22 cellular contexts compared by ENCODE assay signal in genomic region chr11:109035261-109035660, GRCh38.
A peak's percentile ranks its signal among the peaks of the same experiment; 100 is the strongest.
DNase-seq lines count a peak whose midpoint lies in the region; ATAC-seq and TF ChIP-seq lines count a peak whose summit lies in the region.
"Had no signal": no experiment of that assay in that cellular context is flagged by ENCODE, and none has a peak within 500 bp of the region (broad histone marks: within the 10 kb centered on the region; RNA-seq: fewer than 3 reads in every experiment).

No MANE protein-coding gene starts in this region.

- peak overlapping the region; percentile 69; the same call in 1 of the 2 replicates for H3K4me2 ChIP-seq in SK-N-SH
- H3K4me2 ChIP-seq: BLaER1 treated with 17β-estradiol and CSF1 and Interleukin-3, amounts not matched to agents 10 nM and 100 nM had no signal

- POLR2A ChIA-PET in SK-N-SH (lab: Yijun Ruan, JAX), result no interaction called here

- H3K79me2 ChIP-seq in SK-N-SH (ENCODE audit: insufficient read depth), result no peaks in the 10 kb centered on the region

- peaks cover 0 to 47% of the 10 kb centered on the region in 2 experiments; a peak in 2 of 4 replicates for H3K4me1 ChIP-seq in SK-N-SH (ENCODE audit: control insufficient read depth in 1 of 2, insufficient read depth in 2 of 2, low read depth in 1 of 2, low read length in 1 of 2)
- no peaks in the 10 kb centered on the region for H3K4me1 ChIP-seq in right atrium auricular region
- H3K4me1 ChIP-seq: BE2C; BLaER1 treated with 17β-estradiol and CSF1 and Interleukin-3, amounts not matched to agents 10 nM and 100 nM had no signal

- H3F3A ChIP-seq in SK-N-SH (replicated peaks; ENCODE audit: insufficient read depth), result peaks cover 59% of the 10 kb centered on the region

- 0 out of 2 replicates have a peak overlapping the region, but pooled peaks have one; percentile 63 for H2AFZ ChIP-seq in SK-N-SH (ENCODE audit: low read depth)

- H3K9ac ChIP-seq in SK-N-SH, result peak overlapping the region; percentile 63; the same call in 1 of the 2 replicates
- H3K9ac ChIP-seq: BLaER1 treated with 17β-estradiol and CSF1 and Interleukin-3, amounts not matched to agents 10 nM and 100 nM had no signal

- TF ChIP-seq RAD21 in SK-N-SH (IDR thresholded peaks at IDR 0.05; ENCODE audit: low read length), result no peak

- WGBS in SK-N-SH (ENCODE audit: low lambda C conversion rate), result 96% methylated on average over 1 of the region's 1 CpG

- H3K9me3 ChIP-seq in SK-N-SH (no peaks in the 10 kb centered on the region), right atrium auricular region (no peaks in the 10 kb centered on the region)
- H3K9me3 ChIP-seq: BE2C; BLaER1 treated with 17β-estradiol and CSF1 and Interleukin-3, amounts not matched to agents 10 nM and 100 nM had no signal

- no peaks in the 10 kb centered on the region for H3K9me2 ChIP-seq in SK-N-SH

- no peak for ATAC-seq in SK-N-SH treated with all-trans-retinoic acid at 6 μM for 48 hours
- ATAC-seq in HG02973 (IDR thresholded peaks at IDR 0.05; ENCODE audit: unreplicated experiment), result no peak
- ATAC-seq in GM18858 (IDR thresholded peaks at IDR 0.05; ENCODE audit: unreplicated experiment), result no peak

- H3K27ac ChIP-seq in SK-N-SH (ENCODE audit: low read depth in 2 of 2, low read length in 1 of 2) (peak overlapping the region in 1 of 2 experiments; percentile 97; a peak in 2 of 4 replicates), brain microvascular endothelial cell (peak overlapping the region; percentile 90), right atrium auricular region (no peak overlapping the region)
- H3K27ac ChIP-seq: 22Rv1; BLaER1 treated with 17β-estradiol and CSF1 and Interleukin-3, amounts not matched to agents 10 nM and 100 nM had no signal

- no peak for TF ChIP-seq EP300 in SK-N-SH (IDR thresholded peaks at IDR 0.05; ENCODE audit: borderline replicate concordance in 1 of 2, low read depth in 1 of 2, low read length in 1 of 2)

- H3K27me3 ChIP-seq in SK-N-SH (ENCODE audit: insufficient read depth) (no peaks in the 10 kb centered on the region), brain microvascular endothelial cell (replicated peaks) (no peaks in the 10 kb centered on the region), right atrium auricular region (no peaks in the 10 kb centered on the region)
- H3K27me3 ChIP-seq: BE2C; BLaER1 treated with 17β-estradiol and CSF1 and Interleukin-3, amounts not matched to agents 10 nM and 100 nM had no signal

- H3K36me3 ChIP-seq in SK-N-SH (replicated peaks in 1 of 2; ENCODE audit: control insufficient read depth in 1 of 2, insufficient read depth in 2 of 2, low read length in 1 of 2) (no peaks in the 10 kb centered on the region), brain microvascular endothelial cell (replicated peaks) (no peaks in the 10 kb centered on the region), right atrium auricular region (no peaks in the 10 kb centered on the region)
- H3K36me3 ChIP-seq: BE2C; BLaER1 treated with 17β-estradiol and CSF1 and Interleukin-3, amounts not matched to agents 10 nM and 100 nM had no signal

- in situ Hi-C loops in brain microvascular endothelial cell (cut with HindIII; ENCODE audit: low pct_ligation_motif_present, low sequenced_read_pairs), result no loop called here

- DNase-seq in SK-N-SH, result no peak
- no peak for DNase-seq in brain microvascular endothelial cell
- DNase-seq in fibroblast of villous mesenchyme (ENCODE audit: low read depth), result peak; percentile 33
- DNase-seq in renal cortical epithelial cell (ENCODE audit: low read depth), result peak; percentile 21
- no peak for DNase-seq in right atrium auricular region (ENCODE audit: low spot score)
- DNase-seq: ACHN; AML-193; BE2C; CD4-positive, alpha-beta T cell; CD8-positive, alpha-beta memory T cell; DMS 273 treated with DMSO at 0.1 percent for 48 hours; DMS53; DMS79 treated with DMSO at 0.1 percent for 48 hours; GF-D8; GOT3; H7; HCEC 1CT had no signal

- TF ChIP-seq CTCF in SK-N-SH (IDR thresholded peaks at IDR 0.05) (no peak), brain microvascular endothelial cell (IDR thresholded peaks at IDR 0.05; ENCODE audit: low read depth, low read length, missing control alignments) (no peak), fibroblast of villous mesenchyme (IDR thresholded peaks at IDR 0.05; ENCODE audit: insufficient read depth, low read depth, low read length) (no peak), right atrium auricular region (IDR thresholded peaks at IDR 0.05) (no peak)

- no peak overlapping the region for H3K4me3 ChIP-seq in SK-N-SH (ENCODE audit: low read depth in 2 of 2, low read length in 1 of 2)
- H3K4me3 ChIP-seq in brain microvascular endothelial cell (ENCODE audit: low read depth, low read length), result no peak overlapping the region
- H3K4me3 ChIP-seq in fibroblast of villous mesenchyme (ENCODE audit: low read depth, low read length), result no peak overlapping the region
- no peak overlapping the region for H3K4me3 ChIP-seq in right atrium auricular region
- H3K4me3 ChIP-seq: BLaER1 treated with 17β-estradiol and CSF1 and Interleukin-3, amounts not matched to agents 10 nM and 100 nM had no signal

- CTCF ChIA-PET in SK-N-SH (lab: Yijun Ruan, JAX), result no interaction called here

- no peaks in the 10 kb centered on the region for H4K20me1 ChIP-seq in SK-N-SH (ENCODE audit: insufficient read depth)
- H4K20me1 ChIP-seq: BLaER1 treated with 17β-estradiol and CSF1 and Interleukin-3, amounts not matched to agents 10 nM and 100 nM had no signal

TF ChIP-seq in SK-N-SH, 30 proteins besides CTCF, POLR2A, EP300 and RAD21:
- no peak for TF ChIP-seq MAX (IDR thresholded peaks at IDR 0.05; ENCODE audit: low read depth)
- no peak for TF ChIP-seq USF1 (IDR thresholded peaks at IDR 0.05; ENCODE audit: borderline replicate concordance, low read depth)
- no peak for TF ChIP-seq NRF1 (IDR thresholded peaks at IDR 0.05; ENCODE audit: low read depth, low read length)
- no peak for TF ChIP-seq IRF3 (IDR thresholded peaks at IDR 0.05; ENCODE audit: low read depth, low read length)
- no peak for TF ChIP-seq ELF1 (IDR thresholded peaks at IDR 0.05)
- TF ChIP-seq GATA2 (CRISPR knock-in tag; IDR thresholded peaks at IDR 0.05), result no peak
- TF ChIP-seq FOSL2 (IDR thresholded peaks at IDR 0.05; ENCODE audit: borderline replicate concordance, low read depth), result no peak
- no peak for TF ChIP-seq NFIC (IDR thresholded peaks at IDR 0.05; ENCODE audit: borderline replicate concordance)
- no peak for TF ChIP-seq GABPA (IDR thresholded peaks at IDR 0.05; ENCODE audit: low read depth)

TF ChIP-seq in SK-N-SH treated with all-trans-retinoic acid at 6 μM for 48 hours, 23 proteins besides CTCF, POLR2A, EP300 and RAD21 (continues in another document):
- TF ChIP-seq ZFP3 (CRISPR knock-in tag; IDR thresholded peaks at IDR 0.05) (no peak), TOX (CRISPR knock-in tag; IDR thresholded peaks at IDR 0.05; ENCODE audit: borderline replicate concordance) (no peak), CSDC2 (CRISPR knock-in tag; IDR thresholded peaks at IDR 0.05) (no peak), ZFP30 (CRISPR knock-in tag; IDR thresholded peaks at IDR 0.05) (no peak), BACH2 (CRISPR knock-in tag; IDR thresholded peaks at IDR 0.05; ENCODE audit: borderline replicate concordance) (no peak), POU6F1 (CRISPR knock-in tag; IDR thresholded peaks at IDR 0.05; ENCODE audit: borderline replicate concordance, low read depth) (no peak), ZNF565 (CRISPR knock-in tag; conservative IDR thresholded peaks at IDR 0.05; ENCODE audit: low read depth) (no peak), TCF4 (CRISPR knock-in tag; IDR thresholded peaks at IDR 0.05; ENCODE audit: borderline replicate concordance) (no peak), TSHZ2 (CRISPR knock-in tag; IDR thresholded peaks at IDR 0.05) (no peak), GLIS3 (CRISPR knock-in tag; IDR thresholded peaks at IDR 0.05) (no peak), SNAI2 (CRISPR knock-in tag; IDR thresholded peaks at IDR 0.05) (no peak), ZC3H10 (CRISPR knock-in tag; IDR thresholded peaks at IDR 0.05) (no peak), ARNTL (CRISPR knock-in tag; IDR thresholded peaks at IDR 0.05; ENCODE audit: borderline replicate concordance, low read depth) (no peak), ISL1 (CRISPR knock-in tag; IDR thresholded peaks at IDR 0.05) (no peak), ESRRG (CRISPR knock-in tag; IDR thresholded peaks at IDR 0.05) (no peak)

Comparison
In these comparisons a context has a peak if more than half of its experiments do, and no peak if none do; other contexts are left out.
1. DNase-seq: peak in fibroblast of villous mesenchyme (single experiment) and renal cortical epithelial cell (single experiment); none in SK-N-SH (single experiment), brain microvascular endothelial cell (single experiment) and right atrium auricular region (single experiment).